Comparison of ENCODE assay signal across 11 cellular contexts in the genomic region with DNA sequence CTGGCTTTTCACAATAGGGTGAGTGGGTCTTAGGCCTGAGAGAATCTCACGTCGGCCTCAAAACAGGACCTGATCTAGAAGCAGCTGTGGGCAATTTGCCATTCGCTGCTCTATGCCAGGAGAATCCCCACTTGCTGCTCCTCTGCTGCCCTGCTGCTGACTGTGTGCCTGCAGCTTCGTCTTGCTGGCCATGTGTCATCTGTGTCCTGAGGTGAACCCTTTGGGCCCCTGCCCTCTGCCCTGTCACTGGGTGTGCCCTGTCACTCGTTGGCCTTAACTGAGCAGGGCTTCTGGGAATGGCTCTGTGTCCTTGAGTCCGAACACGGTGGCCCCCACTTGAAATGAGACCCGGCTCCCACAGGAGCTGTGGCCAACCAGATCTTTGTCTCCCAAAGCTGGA. TPM values are rescaled to one million over a fixed set of nuclear protein-coding genes. Genes with fewer than 3 reads are reported as not detected.
A peak's percentile ranks its signal among the peaks of the same experiment; 100 is the strongest.
DNase-seq lines count a peak whose midpoint lies in the region; ATAC-seq, FAIRE-seq and TF ChIP-seq lines count a peak whose summit lies in the region.
"Had no signal": no experiment of that assay in that cellular context is flagged by ENCODE, and none has a peak within 500 bp of the region (broad histone marks: within the 10 kb centered on the region; RNA-seq: fewer than 3 reads in every experiment).

No MANE protein-coding gene starts in this region.

- H3K4me1 Mint-ChIP-seq in osteocyte (ENCODE audit: unreplicated experiment), result peaks cover 22% of the 10 kb centered on the region

- H3K4me3 ChIP-seq in A549, result no peak overlapping the region
- H3K4me3 ChIP-seq: left lung had no signal

- no peak overlapping the region for H3K4me3 Mint-ChIP-seq in osteocyte (ENCODE audit: unreplicated experiment)
- H3K4me3 Mint-ChIP-seq: activated naive CD4-positive, alpha-beta T cell treated with anti-CD3 and anti-CD28 coated beads for 36 hours had no signal

- no peak overlapping the region for H3K4me2 ChIP-seq in A549

- no peaks in the 10 kb centered on the region for H3K27me3 Mint-ChIP-seq in osteocyte (ENCODE audit: unreplicated experiment)

- H3K9me3 Mint-ChIP-seq in osteocyte (ENCODE audit: unreplicated experiment), result no peaks in the 10 kb centered on the region
- H3K9me3 Mint-ChIP-seq: activated naive CD4-positive, alpha-beta T cell treated with anti-CD3 and anti-CD28 coated beads for 36 hours had no signal

- H3K9me3 ChIP-seq in A549, result no peaks in the 10 kb centered on the region
- H3K9me3 ChIP-seq: left lung had no signal

- TF ChIP-seq RAD21 in A549 (conservative IDR thresholded peaks at IDR 0.05 in 1 of 2, IDR thresholded peaks at IDR 0.05 in 1 of 2), result no peak

- TF ChIP-seq CTCF in A549 (IDR thresholded peaks at IDR 0.05), result no peak
- no peak for TF ChIP-seq CTCF in osteocyte (IDR thresholded peaks at IDR 0.05)

- TF ChIP-seq EP300 in A549 (IDR thresholded peaks at IDR 0.05), result no peak

- CTCF ChIA-PET in A549 (lab: Yijun Ruan, JAX), result interaction anchor here (0.9 to 10.2 kb wide), 33 partner anchors 8 to 465 kb away, joined by 3 to 236 read pairs (median 7); partner anchors contain the start of genes MARK2, RCOR2, SPINDOC and ZFTA

- ATAC-seq in A549 (peak; percentile 21 to 41; a peak in 2 of 6 replicates), SK-N-SH treated with all-trans-retinoic acid at 6 μM for 48 hours (peak; percentile 22; the same call in 2 of the 3 replicates), Right ventricle myocardium superior (ENCODE audit: poor library complexity) (peak; percentile 75), GM19035 (IDR thresholded peaks at IDR 0.05; ENCODE audit: unreplicated experiment) (no peak)

- intact Hi-C loops in Right ventricle myocardium superior (cut with DNase I), result loop anchor here (2.0 kb wide), 1 partner anchor 108 kb away; no protein-coding TSS in a partner anchor

- DNase-seq in A549 (ENCODE audit: low read depth in 1 of 2, low spot score in 1 of 2) (no peak), Right ventricle myocardium superior (peak; percentile 65), osteocyte (ENCODE audit: extremely low spot score, unreplicated experiment) (no peak), DMS153 treated with DMSO at 0.1 percent for 48 hours (lab: John Stamatoyannopoulos, UW; ENCODE audit: unreplicated experiment) (no peak), CD1c-positive myeloid dendritic cell (ENCODE audit: extremely low spot score) (no peak), GDM1 (lab: John Stamatoyannopoulos, UW) (no peak)
- DNase-seq: activated CD4-positive, CD25-positive, alpha-beta regulatory T cell; activated naive CD4-positive, alpha-beta T cell treated with anti-CD3 and anti-CD28 coated beads for 36 hours; left lung had no signal

- POLR2A ChIA-PET in A549 (lab: Yijun Ruan, JAX), result interaction anchor here (1.3 kb wide), 1 partner anchor 106 kb away, joined by 9 read pairs; the partner anchor contains the start of gene MARK2

- no peak for FAIRE-seq in A549 (lab: Jason Lieb, UNC)

- TF ChIP-seq POLR2A in A549 (IDR thresholded peaks at IDR 0.05; ENCODE audit: low read length), result no peak

- H3K36me3 Mint-ChIP-seq in osteocyte (ENCODE audit: unreplicated experiment), result no peaks in the 10 kb centered on the region

- H3K27ac ChIP-seq in A549, result 0 out of 6 replicates have a peak overlapping the region, but pooled peaks of 1 of the 2 experiments have one; percentile 10
- H3K27ac ChIP-seq: left lung had no signal

- WGBS in A549 (ENCODE audit: missing lambda C conversion rate), result 69% methylated on average over 8 of the region's 8 CpGs

- peak overlapping the region; percentile 23 for H3K27ac Mint-ChIP-seq in osteocyte (ENCODE audit: unreplicated experiment)
- H3K27ac Mint-ChIP-seq: activated naive CD4-positive, alpha-beta T cell treated with anti-CD3 and anti-CD28 coated beads for 36 hours had no signal

- peaks cover 12% of the 10 kb centered on the region; the same call in 2 of the 3 replicates for H3K4me1 ChIP-seq in A549

TF ChIP-seq in A549, 52 proteins besides CTCF, POLR2A, EP300 and RAD21:
- no peak for TF ChIP-seq GATA3 (IDR thresholded peaks at IDR 0.05; ENCODE audit: borderline replicate concordance)
- no peak for TF ChIP-seq KDM1A (IDR thresholded peaks at IDR 0.05; ENCODE audit: low read depth)
- TF ChIP-seq, protein P1, sequence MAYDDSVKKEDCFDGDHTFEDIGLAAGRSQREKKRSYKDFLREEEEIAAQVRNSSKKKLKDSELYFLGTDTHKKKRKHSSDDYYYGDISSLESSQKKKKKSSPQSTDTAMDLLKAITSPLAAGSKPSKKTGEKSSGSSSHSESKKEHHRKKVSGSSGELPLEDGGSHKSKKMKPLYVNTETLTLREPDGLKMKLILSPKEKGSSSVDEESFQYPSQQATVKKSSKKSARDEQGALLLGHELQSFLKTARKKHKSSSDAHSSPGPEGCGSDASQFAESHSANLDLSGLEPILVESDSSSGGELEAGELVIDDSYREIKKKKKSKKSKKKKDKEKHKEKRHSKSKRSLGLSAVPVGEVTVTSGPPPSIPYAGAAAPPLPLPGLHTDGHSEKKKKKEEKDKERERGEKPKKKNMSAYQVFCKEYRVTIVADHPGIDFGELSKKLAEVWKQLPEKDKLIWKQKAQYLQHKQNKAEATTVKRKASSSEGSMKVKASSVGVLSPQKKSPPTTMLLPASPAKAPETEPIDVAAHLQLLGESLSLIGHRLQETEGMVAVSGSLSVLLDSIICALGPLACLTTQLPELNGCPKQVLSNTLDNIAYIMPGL (CRISPR knock-in tag; IDR thresholded peaks at IDR 0.05; ENCODE audit: borderline replicate concordance), result no peak
- no peak for TF ChIP-seq JUNB (IDR thresholded peaks at IDR 0.05)
- TF ChIP-seq TFCP2L1 (CRISPR knock-in tag; IDR thresholded peaks at IDR 0.05), result no peak
- TF ChIP-seq FOSB (CRISPR knock-in tag; IDR thresholded peaks at IDR 0.05), result no peak
TF ChIP-seq in A549: peak in this region for 0.

TF ChIP-seq in SK-N-SH treated with all-trans-retinoic acid at 6 μM for 48 hours, 23 proteins besides CTCF, POLR2A, EP300 and RAD21:
- no peak for TF ChIP-seq ZFP30 (CRISPR knock-in tag; IDR thresholded peaks at IDR 0.05)
- TF ChIP-seq RARB (CRISPR knock-in tag; IDR thresholded peaks at IDR 0.05), result no peak
- TF ChIP-seq ZNF70 (CRISPR knock-in tag; IDR thresholded peaks at IDR 0.05), result no peak
- no peak for TF ChIP-seq OSR1 (CRISPR knock-in tag; IDR thresholded peaks at IDR 0.05)
- no peak for TF ChIP-seq PPARA (CRISPR knock-in tag; IDR thresholded peaks at IDR 0.05; ENCODE audit: borderline replicate concordance)
- no peak for TF ChIP-seq ZC3H10 (CRISPR knock-in tag; IDR thresholded peaks at IDR 0.05)

RNA-seq across cellular contexts. Expression of gene NAA40, which starts 6.2 kb away (rescaled TPM):
- polyA plus RNA-seq in A549 (2011; rRNA removed) (21.9 and 23.7 TPM in 2 replicates), A549 (2017; fragmentation: RNase III; extraction: RNeasy Plus Mini Kit Qiagen cat#74134 plus additional on column Dnase treatment) (29.8 to 32.0 TPM (median 30.2 TPM) in 3 replicates)
- polyA plus RNA-seq in A549 (2012; cell fraction: cytosol; rRNA removed), result 27.9 and 29.5 TPM in 2 replicates
- 49.4 and 62.6 TPM in 2 replicates for polyA plus RNA-seq in A549 (2012; cell fraction: nucleus; rRNA removed)
- polyA minus RNA-seq in A549 (2011; rRNA and poly(A)+ RNA removed), result 14.4 and 14.6 TPM in 2 replicates
- total RNA-seq in Right ventricle myocardium superior (20.9 TPM), osteocyte (24.0 and 28.1 TPM in 2 replicates)

RNA-seq across cellular contexts. Expression of gene RCOR2, which starts 28.0 kb away (rescaled TPM):
- polyA plus RNA-seq in A549 (2011; rRNA removed) (1.8 and 2.5 TPM in 2 replicates), A549 (2017; fragmentation: RNase III; extraction: RNeasy Plus Mini Kit Qiagen cat#74134 plus additional on column Dnase treatment) (0.46 to 0.82 TPM (median 0.58 TPM) in 3 replicates)
- 1.4 and 2.0 TPM in 2 replicates for polyA plus RNA-seq in A549 (2012; cell fraction: cytosol; rRNA removed)
- 1.8 and 1.9 TPM in 2 replicates for polyA plus RNA-seq in A549 (2012; cell fraction: nucleus; rRNA removed)
- 3.0 and 3.4 TPM in 2 replicates for polyA minus RNA-seq in A549 (2011; rRNA and poly(A)+ RNA removed)
- total RNA-seq in Right ventricle myocardium superior (9.9 TPM), osteocyte (2.5 and 2.6 TPM in 2 replicates)

RNA-seq across cellular contexts. Expression of gene COX8A, which starts 29.4 kb away (rescaled TPM):
- polyA plus RNA-seq in A549 (2011; rRNA removed) (312 and 358 TPM in 2 replicates), A549 (2017; fragmentation: RNase III; extraction: RNeasy Plus Mini Kit Qiagen cat#74134 plus additional on column Dnase treatment) (750 to 794 TPM (median 759 TPM) in 3 replicates)
- 1,415 and 1,671 TPM in 2 replicates for polyA plus RNA-seq in A549 (2012; cell fraction: cytosol; rRNA removed)
- polyA plus RNA-seq in A549 (2012; cell fraction: nucleus; rRNA removed), result 2,004 and 2,028 TPM in 2 replicates
- 299 and 328 TPM in 2 replicates for polyA minus RNA-seq in A549 (2011; rRNA and poly(A)+ RNA removed)
- total RNA-seq in Right ventricle myocardium superior (1,182 TPM), osteocyte (253 and 265 TPM in 2 replicates)

RNA-seq across cellular contexts. Expression of gene OTUB1, which starts 41.3 kb away (rescaled TPM):
- polyA plus RNA-seq in A549 (2011; rRNA removed) (109 and 113 TPM in 2 replicates), A549 (2017; fragmentation: RNase III; extraction: RNeasy Plus Mini Kit Qiagen cat#74134 plus additional on column Dnase treatment) (94.0 to 97.4 TPM (median 95.8 TPM) in 3 replicates)
- polyA plus RNA-seq in A549 (2012; cell fraction: cytosol; rRNA removed), result 235 and 277 TPM in 2 replicates
- polyA plus RNA-seq in A549 (2012; cell fraction: nucleus; rRNA removed), result 475 and 538 TPM in 2 replicates
- 88.6 and 93.5 TPM in 2 replicates for polyA minus RNA-seq in A549 (2011; rRNA and poly(A)+ RNA removed)
- total RNA-seq in Right ventricle myocardium superior (52.2 TPM), osteocyte (66.2 and 71.4 TPM in 2 replicates)
